22 cellular contexts compared by ENCODE assay signal in genomic region chr14:66638688-66639087, GRCh38.
A peak's percentile ranks its signal among the peaks of the same experiment; 100 is the strongest.
DNase-seq lines count a peak whose midpoint lies in the region; ATAC-seq and TF ChIP-seq lines count a peak whose summit lies in the region.
"Had no signal": no experiment of that assay in that cellular context is flagged by ENCODE, and none has a peak within 500 bp of the region (broad histone marks: within the 10 kb centered on the region; RNA-seq: fewer than 3 reads in every experiment).

No MANE protein-coding gene starts in this region.

- H3K79me2 ChIP-seq in SK-N-SH (ENCODE audit: insufficient read depth) = no peaks in the 10 kb centered on the region
- no peaks in the 10 kb centered on the region for H3K79me2 ChIP-seq in fibroblast of lung (ENCODE audit: control insufficient read depth, insufficient read depth, low read length)

- CTCF ChIA-PET in MCF 10A (lab: Yijun Ruan, JAX) = no interaction called here
- CTCF ChIA-PET in SK-N-SH (lab: Yijun Ruan, JAX) = interaction anchor here (1.2 kb wide), 1 partner anchor 14 kb away, joined by 5 read pairs; no protein-coding TSS in a partner anchor

- no peak overlapping the region for H3K4me2 ChIP-seq in SK-N-SH
- H3K4me2 ChIP-seq in fibroblast of lung (ENCODE audit: extremely low read depth, insufficient read depth, low read length) = no peak overlapping the region
- H3K4me2 ChIP-seq: GM23338 had no signal

- H4K20me1 ChIP-seq in SK-N-SH (ENCODE audit: insufficient read depth) = no peaks in the 10 kb centered on the region
- H4K20me1 ChIP-seq in fibroblast of lung (ENCODE audit: control insufficient read depth, extremely low read depth, insufficient read depth, low read length) = no peaks in the 10 kb centered on the region

- H3K9me2 ChIP-seq in SK-N-SH = no peaks in the 10 kb centered on the region

- H3F3A ChIP-seq in SK-N-SH (replicated peaks; ENCODE audit: insufficient read depth) = peaks cover 5% of the 10 kb centered on the region

- POLR2A ChIA-PET in MCF 10A (lab: Yijun Ruan, JAX) (interaction anchor here (0.7 kb wide), 1 partner anchor 90 kb away, joined by 3 read pairs; no protein-coding TSS in a partner anchor), SK-N-SH (lab: Yijun Ruan, JAX) (no interaction called here)

- 55% methylated on average over 2 of the region's 2 CpGs for WGBS in SK-N-SH (ENCODE audit: low lambda C conversion rate)
- WGBS in esophagus squamous epithelium, 2 donors = 78 to 79% methylated on average over 2 of the region's 2 CpGs

- no peaks in the 10 kb centered on the region for H3K4me1 ChIP-seq in breast epithelium
- peaks cover 0 to 6% of the 10 kb centered on the region in 2 experiments; a peak in 2 of 4 replicates for H3K4me1 ChIP-seq in SK-N-SH (ENCODE audit: control insufficient read depth in 1 of 2, insufficient read depth in 2 of 2, low read depth in 1 of 2, low read length in 1 of 2)
- no peaks in the 10 kb centered on the region for H3K4me1 ChIP-seq in fibroblast of lung (ENCODE audit: control insufficient read depth, extremely low read depth, insufficient read depth, low read length)
- H3K4me1 ChIP-seq in esophagus squamous epithelium = peaks cover 0 to under 1% (median 0%) of the 10 kb centered on the region in 3 donors
- H3K4me1 ChIP-seq: left lung had no signal

- intact Hi-C loops in MCF 10A (cut with micrococcal nuclease) = no loop called here
- intact Hi-C loops in breast epithelium (cut with DNase I; ENCODE audit: low total_unique reads) = no loop called here
- intact Hi-C loops in esophagus squamous epithelium (cut with DNase I) = no loop called here
- intact Hi-C loops in cardiac septum (cut with DNase I) = no loop called here

- DNase-seq in MCF 10A (ENCODE audit: unreplicated experiment) = peak; percentile 35
- DNase-seq in breast epithelium (ENCODE audit: low spot score in 2 of 2) = no peak
- DNase-seq in SK-N-SH = no peak
- DNase-seq in fibroblast of lung (ENCODE audit: low read depth in 2 of 2) = peak; percentile 12 to 70
- no peak for DNase-seq in esophagus squamous epithelium (lab: John Stamatoyannopoulos, UW)
- no peak for DNase-seq in NCI-H1417 (lab: John Stamatoyannopoulos, UW)
- DNase-seq in left lobe of liver (ENCODE audit: low spot score) = no peak
- DNase-seq in cardiac septum (ENCODE audit: low spot score) = no peak
- DNase-seq: activated CD8-positive, alpha-beta memory T cell treated with anti-CD3 and anti-CD28 coated beads, Interleukin-2, amount 10 ng/mL, durations not matched to agents 7 days and 5 days; CD4-positive, CD25-positive, alpha-beta regulatory T cell; effector memory CD8-positive, alpha-beta T cell; foreskin melanocyte; left lung; NCI-H2029 treated with DMSO at 0.1 percent for 48 hours; NCI-H510A treated with DMSO at 0.1 percent for 48 hours; retina; T1000 had no signal

- H3K9me3 ChIP-seq in breast epithelium (no peaks in the 10 kb centered on the region), SK-N-SH (no peaks in the 10 kb centered on the region), fibroblast of lung (ENCODE audit: control insufficient read depth, insufficient read depth, low read depth, low read length) (no peaks in the 10 kb centered on the region), esophagus squamous epithelium (no peaks in the 10 kb centered on the region)
- H3K9me3 ChIP-seq: left lung, neutrophil, thoracic aorta had no signal

- H2AFZ ChIP-seq in SK-N-SH (ENCODE audit: low read depth) = no peak overlapping the region
- no peak overlapping the region for H2AFZ ChIP-seq in fibroblast of lung (ENCODE audit: low read length)
- H2AFZ ChIP-seq: GM23338 had no signal

- H3K27ac ChIP-seq in breast epithelium (no peak overlapping the region), SK-N-SH (ENCODE audit: low read depth in 2 of 2, low read length in 1 of 2) (no peak overlapping the region), fibroblast of lung (ENCODE audit: insufficient read depth, low read length) (no peak overlapping the region), esophagus squamous epithelium (no peak overlapping the region)
- H3K27ac ChIP-seq: left lung, neutrophil, thoracic aorta had no signal

- H3K36me3 ChIP-seq in breast epithelium (no peaks in the 10 kb centered on the region), SK-N-SH (replicated peaks in 1 of 2; ENCODE audit: control insufficient read depth in 1 of 2, insufficient read depth in 2 of 2, low read length in 1 of 2) (no peaks in the 10 kb centered on the region), fibroblast of lung (ENCODE audit: control insufficient read depth, insufficient read depth, low read length) (no peaks in the 10 kb centered on the region), esophagus squamous epithelium (no peaks in the 10 kb centered on the region)
- H3K36me3 ChIP-seq: left lung, neutrophil, thoracic aorta had no signal

- ATAC-seq in left lobe of liver = no peak
- ATAC-seq: activated CD8-positive, alpha-beta memory T cell treated with anti-CD3 and anti-CD28 coated beads, Interleukin-2, amount 10 ng/mL, durations not matched to agents 7 days and 5 days; effector memory CD8-positive, alpha-beta T cell; GM23338; left lung; stimulated activated memory B cell treated with anti-CD40 and anti-IgM and Interleukin-4, amounts not matched to agents 10 μg/mL and 1 μg/mL and 100 μg/mL, for 72 hours had no signal

- peaks cover 5% of the 10 kb centered on the region for H3K36me3 Mint-ChIP-seq in MCF 10A (ENCODE audit: insufficient read depth, unreplicated experiment)
- H3K36me3 Mint-ChIP-seq: activated CD8-positive, alpha-beta memory T cell treated with anti-CD3 and anti-CD28 coated beads, Interleukin-2, amount 10 ng/mL, durations not matched to agents 7 days and 5 days; CD4-positive, CD25-positive, alpha-beta regulatory T cell; stimulated activated memory B cell treated with anti-CD40 and anti-IgM and Interleukin-4, amounts not matched to agents 10 μg/mL and 1 μg/mL and 100 μg/mL, for 72 hours had no signal

- H3K27ac Mint-ChIP-seq in MCF 10A (ENCODE audit: low read depth, unreplicated experiment) = no peak overlapping the region
- H3K27ac Mint-ChIP-seq: activated CD8-positive, alpha-beta memory T cell treated with anti-CD3 and anti-CD28 coated beads, Interleukin-2, amount 10 ng/mL, durations not matched to agents 7 days and 5 days; activated T-helper 2 cell treated with anti-CD3 and anti-CD28 coated beads, Interferon-gamma antibody, Interleukin-2, Interleukin-4, amounts not matched to agents 10 μg/mL and 5 μg/mL and 100 μg/mL, durations not matched to agents 14 hours and 24 hours and 36 hours; CD4-positive, CD25-positive, alpha-beta regulatory T cell; effector memory CD8-positive, alpha-beta T cell; GM23338; stimulated activated memory B cell treated with anti-CD40 and anti-IgM and Interleukin-4, amounts not matched to agents 10 μg/mL and 1 μg/mL and 100 μg/mL, for 72 hours had no signal

- TF ChIP-seq RAD21 in SK-N-SH (IDR thresholded peaks at IDR 0.05; ENCODE audit: low read length) = no peak

- H3K9me3 Mint-ChIP-seq in MCF 10A (ENCODE audit: unreplicated experiment) = no peaks in the 10 kb centered on the region
- H3K9me3 Mint-ChIP-seq: activated T-helper 2 cell treated with anti-CD3 and anti-CD28 coated beads, Interferon-gamma antibody, Interleukin-2, Interleukin-4, amounts not matched to agents 10 μg/mL and 5 μg/mL and 100 μg/mL, durations not matched to agents 14 hours and 24 hours and 36 hours; CD4-positive, CD25-positive, alpha-beta regulatory T cell; effector memory CD8-positive, alpha-beta T cell; GM23338; stimulated activated memory B cell treated with anti-CD40 and anti-IgM and Interleukin-4, amounts not matched to agents 10 μg/mL and 1 μg/mL and 100 μg/mL, for 72 hours had no signal

- peaks cover 16% of the 10 kb centered on the region for H3K4me1 Mint-ChIP-seq in MCF 10A (ENCODE audit: insufficient read depth, unreplicated experiment)
- H3K4me1 Mint-ChIP-seq: activated CD8-positive, alpha-beta memory T cell treated with anti-CD3 and anti-CD28 coated beads, Interleukin-2, amount 10 ng/mL, durations not matched to agents 7 days and 5 days had no signal

- TF ChIP-seq POLR2A in breast epithelium (IDR thresholded peaks at IDR 0.05) (no peak), esophagus squamous epithelium (IDR thresholded peaks at IDR 0.05) (no peak)

- TF ChIP-seq CTCF in MCF 10A (IDR thresholded peaks at IDR 0.05; ENCODE audit: unreplicated experiment) = no peak
- no peak for TF ChIP-seq CTCF in breast epithelium (IDR thresholded peaks at IDR 0.05)
- no peak for TF ChIP-seq CTCF in SK-N-SH (IDR thresholded peaks at IDR 0.05)
- TF ChIP-seq CTCF in fibroblast of lung (conservative IDR thresholded peaks at IDR 0.05 in 1 of 2, IDR thresholded peaks at IDR 0.05 in 1 of 2; ENCODE audit: low read depth in 1 of 2, low read length in 2 of 2) = no peak
- TF ChIP-seq CTCF in esophagus squamous epithelium (IDR thresholded peaks at IDR 0.05) = no peak

- TF ChIP-seq EP300 in SK-N-SH (IDR thresholded peaks at IDR 0.05; ENCODE audit: borderline replicate concordance in 1 of 2, low read depth in 1 of 2, low read length in 1 of 2) = no peak

- BruUV-seq in MCF 10A (replicated peaks; lab: Mats Ljungman, UMichigan) = no TSS peak

- H3K4me3 ChIP-seq in breast epithelium (no peak overlapping the region), SK-N-SH (ENCODE audit: low read depth in 2 of 2, low read length in 1 of 2) (no peak overlapping the region), fibroblast of lung (replicated peaks in 1 of 4; ENCODE audit: control extremely low read depth in 1 of 4, insufficient read depth in 1 of 4, low read depth in 3 of 4, low read length in 4 of 4) (no peak overlapping the region), esophagus squamous epithelium (no peak overlapping the region)
- H3K4me3 ChIP-seq: GM23338, left lung, thoracic aorta had no signal

- H3K9ac ChIP-seq in SK-N-SH (no peak overlapping the region), fibroblast of lung (ENCODE audit: insufficient read depth, low read length) (no peak overlapping the region)

- H3K27me3 ChIP-seq in breast epithelium = no peaks in the 10 kb centered on the region
- no peaks in the 10 kb centered on the region for H3K27me3 ChIP-seq in SK-N-SH (ENCODE audit: insufficient read depth)
- H3K27me3 ChIP-seq in fibroblast of lung (ENCODE audit: control insufficient read depth, insufficient read depth, low read length) = no peaks in the 10 kb centered on the region
- H3K27me3 ChIP-seq in esophagus squamous epithelium = no peaks in the 10 kb centered on the region
- H3K27me3 ChIP-seq: left lung, neutrophil had no signal

- no peak overlapping the region for H3K4me3 Mint-ChIP-seq in MCF 10A (ENCODE audit: unreplicated experiment)
- H3K4me3 Mint-ChIP-seq: activated CD8-positive, alpha-beta memory T cell treated with anti-CD3 and anti-CD28 coated beads, Interleukin-2, amount 10 ng/mL, durations not matched to agents 7 days and 5 days; CD4-positive, CD25-positive, alpha-beta regulatory T cell; effector memory CD8-positive, alpha-beta T cell; GM23338; stimulated activated memory B cell treated with anti-CD40 and anti-IgM and Interleukin-4, amounts not matched to agents 10 μg/mL and 1 μg/mL and 100 μg/mL, for 72 hours had no signal

- no peaks in the 10 kb centered on the region for H3K27me3 Mint-ChIP-seq in MCF 10A (ENCODE audit: insufficient read depth, unreplicated experiment)
- H3K27me3 Mint-ChIP-seq: activated CD8-positive, alpha-beta memory T cell treated with anti-CD3 and anti-CD28 coated beads, Interleukin-2, amount 10 ng/mL, durations not matched to agents 7 days and 5 days; CD4-positive, CD25-positive, alpha-beta regulatory T cell; effector memory CD8-positive, alpha-beta T cell; stimulated activated memory B cell treated with anti-CD40 and anti-IgM and Interleukin-4, amounts not matched to agents 10 μg/mL and 1 μg/mL and 100 μg/mL, for 72 hours had no signal

Comparison
In these comparisons a context has a peak if more than half of its experiments do, and no peak if none do; other contexts are left out.
1. DNase-seq: peak in MCF 10A (single experiment) and fibroblast of lung (2 of 2); none in breast epithelium (0 of 2), SK-N-SH (single experiment), esophagus squamous epithelium (single experiment), NCI-H1417 (0 of 3), left lobe of liver (single experiment) and cardiac septum (single experiment).